ENCODE assay signal across 15 cellular contexts in the genomic region with DNA sequence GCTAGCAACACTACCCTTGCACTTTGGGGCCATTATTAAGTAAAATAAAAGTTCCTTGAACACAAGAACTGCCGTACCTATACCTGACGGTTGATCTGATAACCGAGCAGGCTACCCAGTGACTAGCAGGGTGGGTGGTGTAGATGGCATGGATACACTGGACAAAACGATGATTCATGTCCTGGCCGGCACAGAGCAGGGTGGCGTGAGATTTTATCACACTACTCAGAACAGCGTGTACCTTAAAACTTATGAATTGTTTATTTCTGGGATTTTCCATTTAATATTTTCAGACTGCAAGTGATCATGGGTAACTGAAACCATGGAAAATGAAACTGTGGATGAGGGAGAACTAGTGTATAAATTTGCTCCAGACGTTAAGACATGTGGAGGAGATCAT. TPM values are rescaled to one million over a fixed set of nuclear protein-coding genes. Genes with fewer than 3 reads are reported as not detected.
DNase-seq lines count a peak whose midpoint lies in the region; ATAC-seq and TF ChIP-seq lines count a peak whose summit lies in the region.
"Had no signal": no experiment of that assay in that cellular context is flagged by ENCODE, and none has a peak within 500 bp of the region (broad histone marks: within the 10 kb centered on the region; RNA-seq: fewer than 3 reads in every experiment).

No MANE protein-coding gene starts in this region.

- dilution Hi-C loops in mammary epithelial cell (cut with HindIII; ENCODE audit: low sequenced_read_pairs) = no loop called here

- CTCF ChIA-PET in mammary epithelial cell (lab: Charles Lee; ENCODE audit: low non-redundant PET) = no interaction called here

- BruUV-seq in mammary epithelial cell (replicated peaks; lab: Mats Ljungman, UMichigan) = no TSS peak

- H3K27ac ChIP-seq in 22Rv1 (peak overlapping the region; percentile 61), mammary epithelial cell (ENCODE audit: insufficient read depth, low read depth, low read length) (peak overlapping the region; percentile 93), tibial nerve (no peak overlapping the region)
- H3K27ac ChIP-seq: spleen, suprapubic skin had no signal

- H3K4me3 ChIP-seq in mammary epithelial cell (replicated peaks in 1 of 3; ENCODE audit: insufficient read depth in 1 of 3, low read depth in 2 of 3, low read length in 3 of 3) (no peak overlapping the region), H7 (ENCODE audit: insufficient read depth, low read depth, low read length) (no peak overlapping the region), tibial nerve (no peak overlapping the region)
- H3K4me3 ChIP-seq: spleen, suprapubic skin had no signal

- H3K9ac ChIP-seq in mammary epithelial cell (ENCODE audit: insufficient read depth, low read length) = peak overlapping the region; percentile 72

- peak overlapping the region; percentile 70 for H3K4me2 ChIP-seq in mammary epithelial cell (ENCODE audit: insufficient read depth, low read depth, low read length)

- peaks cover 51% of the 10 kb centered on the region for H3K4me1 ChIP-seq in mammary epithelial cell (ENCODE audit: insufficient read depth, low read length)
- H3K4me1 ChIP-seq in tibial nerve = no peaks in the 10 kb centered on the region
- H3K4me1 ChIP-seq: spleen had no signal

- no peak for TF ChIP-seq POLR2A in tibial nerve (IDR thresholded peaks at IDR 0.05)

- DNase-seq in HuH-7.5 (ENCODE audit: low spot score) (peak; percentile 20), mammary epithelial cell (peak; percentile 94), iris pigment epithelial cell (ENCODE audit: low read depth) (peak; percentile 67), H7 (no peak), tibial nerve (ENCODE audit: low spot score in 2 of 2) (no peak)
- DNase-seq: activated CD4-positive, alpha-beta memory T cell treated with anti-CD3 and anti-CD28 coated beads, Interleukin-2, amount 10 ng/mL, durations not matched to agents 7 days and 5 days; activated effector memory CD4-positive, alpha-beta T cell treated with Interleukin-2 at 50 U/mL for 16 hours; NCI-H1694; NCI-H524 treated with DMSO at 0.1 percent for 48 hours; spleen; T1000 had no signal

- TF ChIP-seq CTCF in 22Rv1 (IDR thresholded peaks at IDR 0.05) = no peak
- no peak for TF ChIP-seq CTCF in mammary epithelial cell (conservative IDR thresholded peaks at IDR 0.05 in 1 of 2, IDR thresholded peaks at IDR 0.05 in 1 of 2; ENCODE audit: extremely low read depth in 1 of 2, insufficient read depth in 1 of 2, low read depth in 1 of 2, low read length in 2 of 2)
- TF ChIP-seq CTCF in tibial nerve (IDR thresholded peaks at IDR 0.05) = no peak

- H3K79me2 ChIP-seq in mammary epithelial cell (ENCODE audit: insufficient read depth, low read length) = no peaks in the 10 kb centered on the region

- 3% methylated on average over 5 of the region's 8 CpGs for WGBS in mammary epithelial cell (ENCODE audit: low coverage, missing lambda C conversion rate)
- WGBS in tibial nerve, 2 donors = 73 to 80% methylated on average over 8 of the region's 8 CpGs

- peak overlapping the region; percentile 11 for H2AFZ ChIP-seq in mammary epithelial cell (ENCODE audit: low read depth, low read length)

- no peak for TF ChIP-seq EP300 in tibial nerve (IDR thresholded peaks at IDR 0.05)

- intact Hi-C loops in mammary epithelial cell (cut with micrococcal nuclease) = no loop called here

- H4K20me1 ChIP-seq in mammary epithelial cell (ENCODE audit: insufficient read depth, low read length) = no peaks in the 10 kb centered on the region

- ATAC-seq in HG02623 (IDR thresholded peaks at IDR 0.05; ENCODE audit: unreplicated experiment) (no peak), GM21529 (IDR thresholded peaks at IDR 0.05; ENCODE audit: unreplicated experiment) (no peak)

- no peaks in the 10 kb centered on the region for H3K9me3 ChIP-seq in mammary epithelial cell (replicated peaks; ENCODE audit: insufficient read depth, low read length)
- H3K9me3 ChIP-seq in tibial nerve = no peaks in the 10 kb centered on the region
- H3K9me3 ChIP-seq: spleen, suprapubic skin had no signal

- in situ Hi-C loops in mammary epithelial cell (cut with MboI; ENCODE audit: low sequenced_read_pairs in 2 of 2) = no loop called here

- H3K27me3 ChIP-seq in mammary epithelial cell (ENCODE audit: insufficient read depth, low read length) (no peaks in the 10 kb centered on the region), H7 (ENCODE audit: control insufficient read depth, insufficient read depth, low read length) (no peaks in the 10 kb centered on the region), tibial nerve (no peaks in the 10 kb centered on the region)
- H3K27me3 ChIP-seq: suprapubic skin had no signal

- no peaks in the 10 kb centered on the region for H3K36me3 ChIP-seq in mammary epithelial cell (ENCODE audit: insufficient read depth, low read length)
- H3K36me3 ChIP-seq in H7 (replicated peaks; ENCODE audit: control insufficient read depth, insufficient read depth, low read length) = no peaks in the 10 kb centered on the region
- H3K36me3 ChIP-seq in tibial nerve = no peaks in the 10 kb centered on the region
- H3K36me3 ChIP-seq: spleen, suprapubic skin had no signal

RNA-seq across cellular contexts. Expression of a gene that starts 41.0 kb away (rescaled TPM):
- total RNA-seq in mammary epithelial cell (10 to 100 TPM; 56.5 to 57.0 TPM), tibial nerve (10 to 100 TPM; 11.5 to 18.3 (median 14.2) TPM)
- 21.9 TPM for polyA plus RNA-seq in mammary epithelial cell
- polyA minus RNA-seq in mammary epithelial cell = 109 TPM
- 31.0 and 38.6 TPM in 2 replicates for total RNA-seq in H7 (2014; rRNA removed; shearing (Covaris generic))

Comparison
In these comparisons a context has a peak if more than half of its experiments do, and no peak if none do; other contexts are left out.
1. H3K27ac ChIP-seq: peak in 22Rv1 (single experiment) and mammary epithelial cell (single experiment); none in tibial nerve (0 of 4).
2. DNase-seq: peak in HuH-7.5 (single experiment), mammary epithelial cell (single experiment) and iris pigment epithelial cell (single experiment); none in H7 (single experiment) and tibial nerve (0 of 2).